In the genomic region with DNA sequence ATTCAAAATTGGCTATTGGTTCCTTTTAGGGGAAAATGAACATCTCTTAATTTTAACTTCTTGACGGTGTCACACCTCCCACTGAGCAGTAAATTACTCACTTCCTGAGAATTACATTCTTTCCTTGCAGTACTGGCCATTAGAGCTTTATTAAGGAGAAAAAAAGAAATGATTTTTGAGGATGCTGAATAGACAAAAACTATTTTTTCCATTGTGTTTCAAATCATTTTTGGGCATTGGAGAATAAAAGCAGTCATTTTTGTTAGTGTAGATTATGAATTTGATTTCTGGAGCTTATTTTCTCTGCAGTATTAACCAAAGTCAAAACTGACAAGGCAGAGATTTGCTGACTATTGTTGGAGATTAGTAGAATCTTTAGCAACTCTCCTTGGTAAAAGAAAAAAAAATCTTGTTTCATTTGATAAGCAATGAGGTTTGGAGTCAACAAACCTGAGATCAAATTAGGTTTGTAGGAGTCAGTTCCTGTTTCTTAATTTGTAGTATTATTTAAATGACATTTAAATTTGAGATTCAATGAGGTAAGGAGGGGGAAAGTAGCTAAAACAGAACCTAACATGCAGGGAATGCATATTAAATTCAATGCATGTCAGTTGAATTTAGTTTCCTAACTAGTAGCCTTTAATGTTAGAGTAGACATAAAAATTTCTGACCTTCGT, we compare ENCODE assay signal across 1 cellular context.
TF ChIP-seq lines count a peak whose summit lies in the region.

No MANE protein-coding gene starts in this region.

TF ChIP-seq in K562, 482 proteins besides CTCF, POLR2A, EP300 and RAD21 (continued from another document):
- TF ChIP-seq, protein P1, sequence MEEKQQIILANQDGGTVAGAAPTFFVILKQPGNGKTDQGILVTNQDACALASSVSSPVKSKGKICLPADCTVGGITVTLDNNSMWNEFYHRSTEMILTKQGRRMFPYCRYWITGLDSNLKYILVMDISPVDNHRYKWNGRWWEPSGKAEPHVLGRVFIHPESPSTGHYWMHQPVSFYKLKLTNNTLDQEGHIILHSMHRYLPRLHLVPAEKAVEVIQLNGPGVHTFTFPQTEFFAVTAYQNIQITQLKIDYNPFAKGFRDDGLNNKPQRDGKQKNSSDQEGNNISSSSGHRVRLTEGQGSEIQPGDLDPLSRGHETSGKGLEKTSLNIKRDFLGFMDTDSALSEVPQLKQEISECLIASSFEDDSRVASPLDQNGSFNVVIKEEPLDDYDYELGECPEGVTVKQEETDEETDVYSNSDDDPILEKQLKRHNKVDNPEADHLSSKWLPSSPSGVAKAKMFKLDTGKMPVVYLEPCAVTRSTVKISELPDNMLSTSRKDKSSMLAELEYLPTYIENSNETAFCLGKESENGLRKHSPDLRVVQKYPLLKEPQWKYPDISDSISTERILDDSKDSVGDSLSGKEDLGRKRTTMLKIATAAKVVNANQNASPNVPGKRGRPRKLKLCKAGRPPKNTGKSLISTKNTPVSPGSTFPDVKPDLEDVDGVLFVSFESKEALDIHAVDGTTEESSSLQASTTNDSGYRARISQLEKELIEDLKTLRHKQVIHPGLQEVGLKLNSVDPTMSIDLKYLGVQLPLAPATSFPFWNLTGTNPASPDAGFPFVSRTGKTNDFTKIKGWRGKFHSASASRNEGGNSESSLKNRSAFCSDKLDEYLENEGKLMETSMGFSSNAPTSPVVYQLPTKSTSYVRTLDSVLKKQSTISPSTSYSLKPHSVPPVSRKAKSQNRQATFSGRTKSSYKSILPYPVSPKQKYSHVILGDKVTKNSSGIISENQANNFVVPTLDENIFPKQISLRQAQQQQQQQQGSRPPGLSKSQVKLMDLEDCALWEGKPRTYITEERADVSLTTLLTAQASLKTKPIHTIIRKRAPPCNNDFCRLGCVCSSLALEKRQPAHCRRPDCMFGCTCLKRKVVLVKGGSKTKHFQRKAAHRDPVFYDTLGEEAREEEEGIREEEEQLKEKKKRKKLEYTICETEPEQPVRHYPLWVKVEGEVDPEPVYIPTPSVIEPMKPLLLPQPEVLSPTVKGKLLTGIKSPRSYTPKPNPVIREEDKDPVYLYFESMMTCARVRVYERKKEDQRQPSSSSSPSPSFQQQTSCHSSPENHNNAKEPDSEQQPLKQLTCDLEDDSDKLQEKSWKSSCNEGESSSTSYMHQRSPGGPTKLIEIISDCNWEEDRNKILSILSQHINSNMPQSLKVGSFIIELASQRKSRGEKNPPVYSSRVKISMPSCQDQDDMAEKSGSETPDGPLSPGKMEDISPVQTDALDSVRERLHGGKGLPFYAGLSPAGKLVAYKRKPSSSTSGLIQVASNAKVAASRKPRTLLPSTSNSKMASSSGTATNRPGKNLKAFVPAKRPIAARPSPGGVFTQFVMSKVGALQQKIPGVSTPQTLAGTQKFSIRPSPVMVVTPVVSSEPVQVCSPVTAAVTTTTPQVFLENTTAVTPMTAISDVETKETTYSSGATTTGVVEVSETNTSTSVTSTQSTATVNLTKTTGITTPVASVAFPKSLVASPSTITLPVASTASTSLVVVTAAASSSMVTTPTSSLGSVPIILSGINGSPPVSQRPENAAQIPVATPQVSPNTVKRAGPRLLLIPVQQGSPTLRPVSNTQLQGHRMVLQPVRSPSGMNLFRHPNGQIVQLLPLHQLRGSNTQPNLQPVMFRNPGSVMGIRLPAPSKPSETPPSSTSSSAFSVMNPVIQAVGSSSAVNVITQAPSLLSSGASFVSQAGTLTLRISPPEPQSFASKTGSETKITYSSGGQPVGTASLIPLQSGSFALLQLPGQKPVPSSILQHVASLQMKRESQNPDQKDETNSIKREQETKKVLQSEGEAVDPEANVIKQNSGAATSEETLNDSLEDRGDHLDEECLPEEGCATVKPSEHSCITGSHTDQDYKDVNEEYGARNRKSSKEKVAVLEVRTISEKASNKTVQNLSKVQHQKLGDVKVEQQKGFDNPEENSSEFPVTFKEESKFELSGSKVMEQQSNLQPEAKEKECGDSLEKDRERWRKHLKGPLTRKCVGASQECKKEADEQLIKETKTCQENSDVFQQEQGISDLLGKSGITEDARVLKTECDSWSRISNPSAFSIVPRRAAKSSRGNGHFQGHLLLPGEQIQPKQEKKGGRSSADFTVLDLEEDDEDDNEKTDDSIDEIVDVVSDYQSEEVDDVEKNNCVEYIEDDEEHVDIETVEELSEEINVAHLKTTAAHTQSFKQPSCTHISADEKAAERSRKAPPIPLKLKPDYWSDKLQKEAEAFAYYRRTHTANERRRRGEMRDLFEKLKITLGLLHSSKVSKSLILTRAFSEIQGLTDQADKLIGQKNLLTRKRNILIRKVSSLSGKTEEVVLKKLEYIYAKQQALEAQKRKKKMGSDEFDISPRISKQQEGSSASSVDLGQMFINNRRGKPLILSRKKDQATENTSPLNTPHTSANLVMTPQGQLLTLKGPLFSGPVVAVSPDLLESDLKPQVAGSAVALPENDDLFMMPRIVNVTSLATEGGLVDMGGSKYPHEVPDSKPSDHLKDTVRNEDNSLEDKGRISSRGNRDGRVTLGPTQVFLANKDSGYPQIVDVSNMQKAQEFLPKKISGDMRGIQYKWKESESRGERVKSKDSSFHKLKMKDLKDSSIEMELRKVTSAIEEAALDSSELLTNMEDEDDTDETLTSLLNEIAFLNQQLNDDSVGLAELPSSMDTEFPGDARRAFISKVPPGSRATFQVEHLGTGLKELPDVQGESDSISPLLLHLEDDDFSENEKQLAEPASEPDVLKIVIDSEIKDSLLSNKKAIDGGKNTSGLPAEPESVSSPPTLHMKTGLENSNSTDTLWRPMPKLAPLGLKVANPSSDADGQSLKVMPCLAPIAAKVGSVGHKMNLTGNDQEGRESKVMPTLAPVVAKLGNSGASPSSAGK (IDR thresholded peaks at IDR 0.05) = no peak
TF ChIP-seq in K562: peak in this region for 7.
